In the genomic region with DNA sequence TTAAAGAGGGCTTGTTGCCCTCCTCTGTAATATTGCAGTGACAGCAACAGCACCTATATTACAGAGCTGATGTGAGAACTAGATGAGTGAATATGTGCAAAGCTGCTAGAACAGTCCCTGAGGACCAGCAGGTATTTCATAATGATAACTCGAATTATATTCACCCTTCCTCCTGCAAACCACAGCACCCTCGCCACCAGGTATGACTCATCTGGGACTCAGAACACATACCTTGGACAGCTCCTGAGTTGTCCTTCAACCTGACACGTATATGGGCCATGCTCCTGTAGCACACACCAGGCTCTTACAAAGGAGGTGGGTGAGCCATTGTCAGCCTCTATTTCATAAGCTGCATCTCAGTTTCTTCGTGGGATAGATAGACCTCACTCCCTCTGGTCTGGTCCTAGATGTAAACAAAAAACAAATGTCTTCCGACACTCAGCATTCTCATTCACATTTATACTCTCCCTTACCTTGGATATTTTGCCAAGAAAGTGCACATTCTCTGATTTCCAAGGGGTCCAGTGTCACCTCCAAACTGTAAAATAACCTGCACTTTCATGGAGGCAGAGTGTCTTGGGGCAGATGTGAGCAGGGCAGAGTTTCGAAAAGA, we compare ENCODE assay signal across 1 cellular context.
TF ChIP-seq lines count a peak whose summit lies in the region.

No MANE protein-coding gene starts in this region.

TF ChIP-seq in HepG2, 621 proteins besides CTCF, POLR2A, EP300 and RAD21 (continued from another document and continues in another):
- TF ChIP-seq, protein P1, sequence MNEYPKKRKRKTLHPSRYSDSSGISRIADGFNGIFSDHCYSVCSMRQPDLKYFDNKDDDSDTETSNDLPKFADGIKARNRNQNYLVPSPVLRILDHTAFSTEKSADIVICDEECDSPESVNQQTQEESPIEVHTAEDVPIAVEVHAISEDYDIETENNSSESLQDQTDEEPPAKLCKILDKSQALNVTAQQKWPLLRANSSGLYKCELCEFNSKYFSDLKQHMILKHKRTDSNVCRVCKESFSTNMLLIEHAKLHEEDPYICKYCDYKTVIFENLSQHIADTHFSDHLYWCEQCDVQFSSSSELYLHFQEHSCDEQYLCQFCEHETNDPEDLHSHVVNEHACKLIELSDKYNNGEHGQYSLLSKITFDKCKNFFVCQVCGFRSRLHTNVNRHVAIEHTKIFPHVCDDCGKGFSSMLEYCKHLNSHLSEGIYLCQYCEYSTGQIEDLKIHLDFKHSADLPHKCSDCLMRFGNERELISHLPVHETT (CRISPR knock-in tag; conservative IDR thresholded peaks at IDR 0.05), result no peak
- TF ChIP-seq SALL1 (CRISPR knock-in tag; IDR thresholded peaks at IDR 0.05) (peak; percentile 27; the same call in 1 of the 2 replicates), ZNF564 (CRISPR knock-in tag; IDR thresholded peaks at IDR 0.05) (no peak), MEIS2 (CRISPR knock-in tag; IDR thresholded peaks at IDR 0.05) (peak; percentile 34; the same call in 1 of the 2 replicates), SMAD1 (CRISPR knock-in tag; IDR thresholded peaks at IDR 0.05; ENCODE audit: borderline replicate concordance, low read depth) (no peak), ZNF274 (CRISPR knock-in tag; IDR thresholded peaks at IDR 0.05) (no peak), HNF4G (IDR thresholded peaks at IDR 0.05; ENCODE audit: borderline replicate concordance, low read depth, low read length) (no peak), HNF4G (CRISPR knock-in tag; IDR thresholded peaks at IDR 0.05; ENCODE audit: borderline replicate concordance, low read depth) (no peak), ZNF329 (CRISPR knock-in tag; IDR thresholded peaks at IDR 0.05; ENCODE audit: low read depth) (no peak), POLR2AphosphoS2 (IDR thresholded peaks at IDR 0.05; ENCODE audit: low read depth, low read length) (no peak), ZNF569 (CRISPR knock-in tag; IDR thresholded peaks at IDR 0.05; ENCODE audit: borderline replicate concordance) (no peak), WIZ (CRISPR knock-in tag; IDR thresholded peaks at IDR 0.05) (0 out of 2 replicates have a peak, but pooled peaks have one; percentile 41), NFKB2 (CRISPR knock-in tag; IDR thresholded peaks at IDR 0.05; ENCODE audit: borderline replicate concordance) (no peak), PHF8 (CRISPR knock-in tag; IDR thresholded peaks at IDR 0.05) (no peak), TBL1XR1 (IDR thresholded peaks at IDR 0.05; ENCODE audit: borderline replicate concordance, low read length, partially characterized antibody) (no peak), MBD4 (IDR thresholded peaks at IDR 0.05; ENCODE audit: borderline replicate concordance, low read length) (no peak), ZFY (CRISPR knock-in tag; IDR thresholded peaks at IDR 0.05) (no peak), ZNF20 (CRISPR knock-in tag; IDR thresholded peaks at IDR 0.05) (no peak), MIER2 (CRISPR knock-in tag; IDR thresholded peaks at IDR 0.05) (peak; percentile 97), KLF12 (CRISPR knock-in tag; IDR thresholded peaks at IDR 0.05; ENCODE audit: borderline replicate concordance) (no peak), RFX5 (IDR thresholded peaks at IDR 0.05; ENCODE audit: low read depth, low read length) (no peak), ZNF772 (CRISPR knock-in tag; IDR thresholded peaks at IDR 0.05) (no peak), ZNF768 (CRISPR knock-in tag; IDR thresholded peaks at IDR 0.05) (no peak), NONO (IDR thresholded peaks at IDR 0.05) (no peak), NONO (CRISPR knock-in tag; conservative IDR thresholded peaks at IDR 0.05) (no peak), ZBTB8A (CRISPR knock-in tag; IDR thresholded peaks at IDR 0.05; ENCODE audit: borderline replicate concordance, low read depth) (no peak), ZFP62 (CRISPR knock-in tag; IDR thresholded peaks at IDR 0.05) (no peak), ZNF776 (CRISPR knock-in tag; IDR thresholded peaks at IDR 0.05) (no peak), JUN (CRISPR knock-in tag; IDR thresholded peaks at IDR 0.05) (no peak), NR2F2 (IDR thresholded peaks at IDR 0.05; ENCODE audit: borderline replicate concordance, low read depth) (no peak), MTA1 (CRISPR knock-in tag; IDR thresholded peaks at IDR 0.05; ENCODE audit: borderline replicate concordance) (no peak), GTF2F1 (IDR thresholded peaks at IDR 0.05; ENCODE audit: low read length) (no peak), HNF4A (CRISPR knock-in tag; IDR thresholded peaks at IDR 0.05) (no peak), ZNF331 (CRISPR knock-in tag; IDR thresholded peaks at IDR 0.05) (no peak), DMAP1 (CRISPR knock-in tag; IDR thresholded peaks at IDR 0.05) (no peak), ZNF562 (CRISPR knock-in tag; IDR thresholded peaks at IDR 0.05; ENCODE audit: borderline replicate concordance) (no peak), FOSL1 (CRISPR knock-in tag; IDR thresholded peaks at IDR 0.05; ENCODE audit: borderline replicate concordance) (0 out of 2 replicates have a peak, but pooled peaks have one; percentile 43), ZNF441 (CRISPR knock-in tag; IDR thresholded peaks at IDR 0.05; ENCODE audit: borderline replicate concordance) (0 out of 2 replicates have a peak, but pooled peaks have one; percentile 31), ZNF552 (CRISPR knock-in tag; IDR thresholded peaks at IDR 0.05; ENCODE audit: borderline replicate concordance) (no peak), ZNF577 (CRISPR knock-in tag; IDR thresholded peaks at IDR 0.05; ENCODE audit: borderline replicate concordance, low read depth) (no peak)
- TF ChIP-seq, protein P2, sequence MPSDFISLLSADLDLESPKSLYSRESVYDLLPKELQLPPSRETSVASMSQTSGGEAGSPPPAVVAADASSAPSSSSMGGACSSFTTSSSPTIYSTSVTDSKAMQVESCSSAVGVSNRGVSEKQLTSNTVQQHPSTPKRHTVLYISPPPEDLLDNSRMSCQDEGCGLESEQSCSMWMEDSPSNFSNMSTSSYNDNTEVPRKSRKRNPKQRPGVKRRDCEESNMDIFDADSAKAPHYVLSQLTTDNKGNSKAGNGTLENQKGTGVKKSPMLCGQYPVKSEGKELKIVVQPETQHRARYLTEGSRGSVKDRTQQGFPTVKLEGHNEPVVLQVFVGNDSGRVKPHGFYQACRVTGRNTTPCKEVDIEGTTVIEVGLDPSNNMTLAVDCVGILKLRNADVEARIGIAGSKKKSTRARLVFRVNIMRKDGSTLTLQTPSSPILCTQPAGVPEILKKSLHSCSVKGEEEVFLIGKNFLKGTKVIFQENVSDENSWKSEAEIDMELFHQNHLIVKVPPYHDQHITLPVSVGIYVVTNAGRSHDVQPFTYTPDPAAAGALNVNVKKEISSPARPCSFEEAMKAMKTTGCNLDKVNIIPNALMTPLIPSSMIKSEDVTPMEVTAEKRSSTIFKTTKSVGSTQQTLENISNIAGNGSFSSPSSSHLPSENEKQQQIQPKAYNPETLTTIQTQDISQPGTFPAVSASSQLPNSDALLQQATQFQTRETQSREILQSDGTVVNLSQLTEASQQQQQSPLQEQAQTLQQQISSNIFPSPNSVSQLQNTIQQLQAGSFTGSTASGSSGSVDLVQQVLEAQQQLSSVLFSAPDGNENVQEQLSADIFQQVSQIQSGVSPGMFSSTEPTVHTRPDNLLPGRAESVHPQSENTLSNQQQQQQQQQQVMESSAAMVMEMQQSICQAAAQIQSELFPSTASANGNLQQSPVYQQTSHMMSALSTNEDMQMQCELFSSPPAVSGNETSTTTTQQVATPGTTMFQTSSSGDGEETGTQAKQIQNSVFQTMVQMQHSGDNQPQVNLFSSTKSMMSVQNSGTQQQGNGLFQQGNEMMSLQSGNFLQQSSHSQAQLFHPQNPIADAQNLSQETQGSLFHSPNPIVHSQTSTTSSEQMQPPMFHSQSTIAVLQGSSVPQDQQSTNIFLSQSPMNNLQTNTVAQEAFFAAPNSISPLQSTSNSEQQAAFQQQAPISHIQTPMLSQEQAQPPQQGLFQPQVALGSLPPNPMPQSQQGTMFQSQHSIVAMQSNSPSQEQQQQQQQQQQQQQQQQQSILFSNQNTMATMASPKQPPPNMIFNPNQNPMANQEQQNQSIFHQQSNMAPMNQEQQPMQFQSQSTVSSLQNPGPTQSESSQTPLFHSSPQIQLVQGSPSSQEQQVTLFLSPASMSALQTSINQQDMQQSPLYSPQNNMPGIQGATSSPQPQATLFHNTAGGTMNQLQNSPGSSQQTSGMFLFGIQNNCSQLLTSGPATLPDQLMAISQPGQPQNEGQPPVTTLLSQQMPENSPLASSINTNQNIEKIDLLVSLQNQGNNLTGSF (CRISPR knock-in tag; IDR thresholded peaks at IDR 0.05), result no peak
- TF ChIP-seq, protein P3, sequence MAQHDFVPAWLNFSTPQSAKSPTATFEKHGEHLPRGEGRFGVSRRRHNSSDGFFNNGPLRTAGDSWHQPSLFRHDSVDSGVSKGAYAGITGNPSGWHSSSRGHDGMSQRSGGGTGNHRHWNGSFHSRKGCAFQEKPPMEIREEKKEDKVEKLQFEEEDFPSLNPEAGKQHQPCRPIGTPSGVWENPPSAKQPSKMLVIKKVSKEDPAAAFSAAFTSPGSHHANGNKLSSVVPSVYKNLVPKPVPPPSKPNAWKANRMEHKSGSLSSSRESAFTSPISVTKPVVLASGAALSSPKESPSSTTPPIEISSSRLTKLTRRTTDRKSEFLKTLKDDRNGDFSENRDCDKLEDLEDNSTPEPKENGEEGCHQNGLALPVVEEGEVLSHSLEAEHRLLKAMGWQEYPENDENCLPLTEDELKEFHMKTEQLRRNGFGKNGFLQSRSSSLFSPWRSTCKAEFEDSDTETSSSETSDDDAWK (CRISPR knock-in tag; IDR thresholded peaks at IDR 0.05), result no peak
- TF ChIP-seq, protein P4, sequence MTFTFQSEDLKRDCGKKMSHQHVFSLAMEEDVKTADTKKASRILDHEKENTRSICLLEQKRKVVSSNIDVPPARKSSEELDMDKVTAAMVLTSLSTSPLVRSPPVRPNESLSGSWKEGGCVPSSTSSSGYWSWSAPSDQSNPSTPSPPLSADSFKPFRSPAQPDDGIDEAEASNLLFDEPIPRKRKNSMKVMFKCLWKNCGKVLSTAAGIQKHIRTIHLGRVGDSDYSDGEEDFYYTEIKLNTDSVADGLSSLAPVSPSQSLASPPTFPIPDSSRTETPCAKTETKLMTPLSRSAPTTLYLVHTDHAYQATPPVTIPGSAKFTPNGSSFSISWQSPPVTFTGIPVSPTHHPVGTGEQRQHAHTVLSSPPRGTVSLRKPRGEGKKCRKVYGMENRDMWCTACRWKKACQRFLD (CRISPR knock-in tag; IDR thresholded peaks at IDR 0.05; ENCODE audit: borderline replicate concordance), result no peak
- TF ChIP-seq, protein P5, sequence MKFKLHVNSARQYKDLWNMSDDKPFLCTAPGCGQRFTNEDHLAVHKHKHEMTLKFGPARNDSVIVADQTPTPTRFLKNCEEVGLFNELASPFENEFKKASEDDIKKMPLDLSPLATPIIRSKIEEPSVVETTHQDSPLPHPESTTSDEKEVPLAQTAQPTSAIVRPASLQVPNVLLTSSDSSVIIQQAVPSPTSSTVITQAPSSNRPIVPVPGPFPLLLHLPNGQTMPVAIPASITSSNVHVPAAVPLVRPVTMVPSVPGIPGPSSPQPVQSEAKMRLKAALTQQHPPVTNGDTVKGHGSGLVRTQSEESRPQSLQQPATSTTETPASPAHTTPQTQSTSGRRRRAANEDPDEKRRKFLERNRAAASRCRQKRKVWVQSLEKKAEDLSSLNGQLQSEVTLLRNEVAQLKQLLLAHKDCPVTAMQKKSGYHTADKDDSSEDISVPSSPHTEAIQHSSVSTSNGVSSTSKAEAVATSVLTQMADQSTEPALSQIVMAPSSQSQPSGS (CRISPR knock-in tag; IDR thresholded peaks at IDR 0.05), result no peak
- TF ChIP-seq, protein P6, sequence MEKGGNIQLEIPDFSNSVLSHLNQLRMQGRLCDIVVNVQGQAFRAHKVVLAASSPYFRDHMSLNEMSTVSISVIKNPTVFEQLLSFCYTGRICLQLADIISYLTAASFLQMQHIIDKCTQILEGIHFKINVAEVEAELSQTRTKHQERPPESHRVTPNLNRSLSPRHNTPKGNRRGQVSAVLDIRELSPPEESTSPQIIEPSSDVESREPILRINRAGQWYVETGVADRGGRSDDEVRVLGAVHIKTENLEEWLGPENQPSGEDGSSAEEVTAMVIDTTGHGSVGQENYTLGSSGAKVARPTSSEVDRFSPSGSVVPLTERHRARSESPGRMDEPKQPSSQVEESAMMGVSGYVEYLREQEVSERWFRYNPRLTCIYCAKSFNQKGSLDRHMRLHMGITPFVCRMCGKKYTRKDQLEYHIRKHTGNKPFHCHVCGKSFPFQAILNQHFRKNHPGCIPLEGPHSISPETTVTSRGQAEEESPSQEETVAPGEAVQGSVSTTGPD (CRISPR knock-in tag; IDR thresholded peaks at IDR 0.05), result no peak
- TF ChIP-seq, protein P7, sequence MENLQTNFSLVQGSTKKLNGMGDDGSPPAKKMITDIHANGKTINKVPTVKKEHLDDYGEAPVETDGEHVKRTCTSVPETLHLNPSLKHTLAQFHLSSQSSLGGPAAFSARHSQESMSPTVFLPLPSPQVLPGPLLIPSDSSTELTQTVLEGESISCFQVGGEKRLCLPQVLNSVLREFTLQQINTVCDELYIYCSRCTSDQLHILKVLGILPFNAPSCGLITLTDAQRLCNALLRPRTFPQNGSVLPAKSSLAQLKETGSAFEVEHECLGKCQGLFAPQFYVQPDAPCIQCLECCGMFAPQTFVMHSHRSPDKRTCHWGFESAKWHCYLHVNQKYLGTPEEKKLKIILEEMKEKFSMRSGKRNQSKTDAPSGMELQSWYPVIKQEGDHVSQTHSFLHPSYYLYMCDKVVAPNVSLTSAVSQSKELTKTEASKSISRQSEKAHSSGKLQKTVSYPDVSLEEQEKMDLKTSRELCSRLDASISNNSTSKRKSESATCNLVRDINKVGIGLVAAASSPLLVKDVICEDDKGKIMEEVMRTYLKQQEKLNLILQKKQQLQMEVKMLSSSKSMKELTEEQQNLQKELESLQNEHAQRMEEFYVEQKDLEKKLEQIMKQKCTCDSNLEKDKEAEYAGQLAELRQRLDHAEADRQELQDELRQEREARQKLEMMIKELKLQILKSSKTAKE (CRISPR knock-in tag; IDR thresholded peaks at IDR 0.05; ENCODE audit: borderline replicate concordance), result no peak
- TF ChIP-seq, protein P8, sequence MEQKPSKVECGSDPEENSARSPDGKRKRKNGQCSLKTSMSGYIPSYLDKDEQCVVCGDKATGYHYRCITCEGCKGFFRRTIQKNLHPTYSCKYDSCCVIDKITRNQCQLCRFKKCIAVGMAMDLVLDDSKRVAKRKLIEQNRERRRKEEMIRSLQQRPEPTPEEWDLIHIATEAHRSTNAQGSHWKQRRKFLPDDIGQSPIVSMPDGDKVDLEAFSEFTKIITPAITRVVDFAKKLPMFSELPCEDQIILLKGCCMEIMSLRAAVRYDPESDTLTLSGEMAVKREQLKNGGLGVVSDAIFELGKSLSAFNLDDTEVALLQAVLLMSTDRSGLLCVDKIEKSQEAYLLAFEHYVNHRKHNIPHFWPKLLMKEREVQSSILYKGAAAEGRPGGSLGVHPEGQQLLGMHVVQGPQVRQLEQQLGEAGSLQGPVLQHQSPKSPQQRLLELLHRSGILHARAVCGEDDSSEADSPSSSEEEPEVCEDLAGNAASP (CRISPR knock-in tag; IDR thresholded peaks at IDR 0.05; ENCODE audit: borderline replicate concordance), result no peak
- TF ChIP-seq, protein P9, sequence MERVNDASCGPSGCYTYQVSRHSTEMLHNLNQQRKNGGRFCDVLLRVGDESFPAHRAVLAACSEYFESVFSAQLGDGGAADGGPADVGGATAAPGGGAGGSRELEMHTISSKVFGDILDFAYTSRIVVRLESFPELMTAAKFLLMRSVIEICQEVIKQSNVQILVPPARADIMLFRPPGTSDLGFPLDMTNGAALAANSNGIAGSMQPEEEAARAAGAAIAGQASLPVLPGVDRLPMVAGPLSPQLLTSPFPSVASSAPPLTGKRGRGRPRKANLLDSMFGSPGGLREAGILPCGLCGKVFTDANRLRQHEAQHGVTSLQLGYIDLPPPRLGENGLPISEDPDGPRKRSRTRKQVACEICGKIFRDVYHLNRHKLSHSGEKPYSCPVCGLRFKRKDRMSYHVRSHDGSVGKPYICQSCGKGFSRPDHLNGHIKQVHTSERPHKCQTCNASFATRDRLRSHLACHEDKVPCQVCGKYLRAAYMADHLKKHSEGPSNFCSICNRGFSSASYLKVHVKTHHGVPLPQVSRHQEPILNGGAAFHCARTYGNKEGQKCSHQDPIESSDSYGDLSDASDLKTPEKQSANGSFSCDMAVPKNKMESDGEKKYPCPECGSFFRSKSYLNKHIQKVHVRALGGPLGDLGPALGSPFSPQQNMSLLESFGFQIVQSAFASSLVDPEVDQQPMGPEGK (CRISPR knock-in tag; IDR thresholded peaks at IDR 0.05), result no peak
